Comparison of ENCODE assay signal across 1 cellular context in genomic region chr1:44608141-44608540, GRCh38.
TF ChIP-seq lines count a peak whose summit lies in the region.

No MANE protein-coding gene starts in this region.

TF ChIP-seq in IMR-90, 13 proteins besides CTCF, POLR2A, EP300 and RAD21:
- TF ChIP-seq RCOR1 (IDR thresholded peaks at IDR 0.05; ENCODE audit: insufficient replicate concordance, low read length) (no peak), BHLHE40 (IDR thresholded peaks at IDR 0.05; ENCODE audit: low read depth, low read length) (no peak), MAZ (IDR thresholded peaks at IDR 0.05; ENCODE audit: borderline replicate concordance, low read depth, low read length) (no peak), MAFK (IDR thresholded peaks at IDR 0.05; ENCODE audit: low read depth, low read length) (no peak)
